ENCODE assay signal across 40 cellular contexts in genomic region chr18:76338088-76338487, GRCh38.
"Had no signal": no experiment of that assay in that cellular context is flagged by ENCODE, and none has a peak within 500 bp of the region (broad histone marks: within the 10 kb centered on the region; RNA-seq: fewer than 3 reads in every experiment).

No MANE protein-coding gene starts in this region.

- H3K9me3 ChIP-seq: adrenal gland, ascending aorta, body of pancreas had no signal

- H3K27ac Mint-ChIP-seq: activated naive CD4-positive, alpha-beta T cell treated with anti-CD3 and anti-CD28 coated beads for 36 hours; activated naive CD4-positive, alpha-beta T cell treated with anti-CD3 and anti-CD28 coated beads, Interleukin-2, amount 10 ng/mL, durations not matched to agents 7 days and 5 days; activated naive CD4-positive, alpha-beta T cell treated with anti-CD3 and anti-CD28 coated beads, Interleukin-2, amount 50 U/mL, for 24 hours; activated naive CD4-positive, alpha-beta T cell treated with anti-CD3 and anti-CD28 coated beads, Interleukin-2, amount 50 U/mL, for 72 hours; activated naive CD8-positive, alpha-beta T cell; activated naive CD8-positive, alpha-beta T cell treated with anti-CD3 and anti-CD28 coated beads for 36 hours; activated naive CD8-positive, alpha-beta T cell treated with anti-CD3 and anti-CD28 coated beads, Interleukin-2, amount 10 ng/mL, durations not matched to agents 7 days and 5 days; activated naive CD8-positive, alpha-beta T cell treated with anti-CD3 and anti-CD28 coated beads, Interleukin-2, amount 50 U/mL, for 24 hours; activated T-cell treated with anti-CD3 and anti-CD28 coated beads, Interleukin-2, amount 50 U/mL, for 24 hours; activated T-cell treated with anti-CD3 and anti-CD28 coated beads, Interleukin-2, amount 50 U/mL, for 72 hours; activated T-helper 1 cell treated with anti-CD3 and anti-CD28 coated beads, Interleukin-12 subunit alpha, Interleukin-12 subunit beta, Interleukin-2, Interleukin-4 antibody, amounts not matched to agents 30 ng/mL and 10 ng/mL and 1 ng/mL, durations not matched to agents 14 hours and 24 hours and 36 hours; activated T-helper 17 cell treated with anti-CD3 and anti-CD28 coated beads, Interleukin-2, amount 50 U/mL, for 72 hours; activated T-helper 2 cell treated with anti-CD3 and anti-CD28 coated beads, Interferon-gamma antibody, Interleukin-2, Interleukin-4, amounts not matched to agents 10 μg/mL and 5 μg/mL and 100 μg/mL, durations not matched to agents 14 hours and 24 hours and 36 hours; brain had no signal

- H3K36me3 ChIP-seq: adrenal gland, ascending aorta, brain microvascular endothelial cell, breast epithelium, cardiac muscle cell had no signal

- ATAC-seq: activated naive CD4-positive, alpha-beta T cell treated with anti-CD3 and anti-CD28 coated beads, Interleukin-2, amount 50 U/mL, for 72 hours; activated naive CD8-positive, alpha-beta T cell treated with anti-CD3 and anti-CD28 coated beads, Interleukin-2, amount 50 U/mL, for 24 hours; activated T-cell treated with anti-CD3 and anti-CD28 coated beads, Interleukin-2, amount 50 U/mL, for 4 hours; activated T-cell treated with anti-CD3 and anti-CD28 coated beads, Interleukin-2, amount 50 U/mL, for 72 hours; activated T-helper 17 cell treated with anti-CD3 and anti-CD28 coated beads, Interleukin-2, amount 50 U/mL, for 72 hours; body of pancreas had no signal

- H3K4me3 Mint-ChIP-seq: activated naive CD4-positive, alpha-beta T cell treated with anti-CD3 and anti-CD28 coated beads for 36 hours; activated naive CD4-positive, alpha-beta T cell treated with anti-CD3 and anti-CD28 coated beads, Interleukin-2, amount 10 ng/mL, durations not matched to agents 7 days and 5 days; activated naive CD4-positive, alpha-beta T cell treated with anti-CD3 and anti-CD28 coated beads, Interleukin-2, amount 50 U/mL, for 24 hours; activated naive CD8-positive, alpha-beta T cell; activated naive CD8-positive, alpha-beta T cell treated with anti-CD3 and anti-CD28 coated beads for 36 hours; activated naive CD8-positive, alpha-beta T cell treated with anti-CD3 and anti-CD28 coated beads, Interleukin-2, amount 10 ng/mL, durations not matched to agents 7 days and 5 days; activated naive CD8-positive, alpha-beta T cell treated with anti-CD3 and anti-CD28 coated beads, Interleukin-2, amount 50 U/mL, for 24 hours; activated T-cell treated with anti-CD3 and anti-CD28 coated beads, Interleukin-2, amount 50 U/mL, for 24 hours; activated T-cell treated with anti-CD3 and anti-CD28 coated beads, Interleukin-2, amount 50 U/mL, for 4 hours; activated T-cell treated with anti-CD3 and anti-CD28 coated beads, Interleukin-2, amount 50 U/mL, for 72 hours; activated T-helper 1 cell treated with anti-CD3 and anti-CD28 coated beads, Interleukin-12 subunit alpha, Interleukin-12 subunit beta, Interleukin-2, Interleukin-4 antibody, amounts not matched to agents 30 ng/mL and 10 ng/mL and 1 ng/mL, durations not matched to agents 14 hours and 24 hours and 36 hours; activated T-helper 17 cell treated with anti-CD3 and anti-CD28 coated beads, Interleukin-2, amount 50 U/mL, for 72 hours; brain; central memory CD8-positive, alpha-beta T cell had no signal

- H3K36me3 Mint-ChIP-seq: activated naive CD4-positive, alpha-beta T cell treated with anti-CD3 and anti-CD28 coated beads, Interleukin-2, amount 10 ng/mL, durations not matched to agents 7 days and 5 days; activated naive CD4-positive, alpha-beta T cell treated with anti-CD3 and anti-CD28 coated beads, Interleukin-2, amount 50 U/mL, for 24 hours; activated naive CD8-positive, alpha-beta T cell treated with anti-CD3 and anti-CD28 coated beads, Interleukin-2, amount 10 ng/mL, durations not matched to agents 7 days and 5 days had no signal

- H3K4me1 Mint-ChIP-seq: activated naive CD4-positive, alpha-beta T cell treated with anti-CD3 and anti-CD28 coated beads, Interleukin-2, amount 10 ng/mL, durations not matched to agents 7 days and 5 days; activated naive CD4-positive, alpha-beta T cell treated with anti-CD3 and anti-CD28 coated beads, Interleukin-2, amount 50 U/mL, for 24 hours; activated naive CD8-positive, alpha-beta T cell treated with anti-CD3 and anti-CD28 coated beads for 36 hours; activated naive CD8-positive, alpha-beta T cell treated with anti-CD3 and anti-CD28 coated beads, Interleukin-2, amount 10 ng/mL, durations not matched to agents 7 days and 5 days; activated naive CD8-positive, alpha-beta T cell treated with anti-CD3 and anti-CD28 coated beads, Interleukin-2, amount 50 U/mL, for 24 hours; activated T-helper 17 cell treated with anti-CD3 and anti-CD28 coated beads, Interleukin-2, amount 50 U/mL, for 72 hours; brain; central memory CD8-positive, alpha-beta T cell had no signal

- H3K27ac ChIP-seq: adrenal gland, ascending aorta, body of pancreas, brain microvascular endothelial cell, breast epithelium, cardiac muscle cell had no signal

- H3K27me3 Mint-ChIP-seq: activated naive CD4-positive, alpha-beta T cell treated with anti-CD3 and anti-CD28 coated beads, Interleukin-2, amount 50 U/mL, for 24 hours; activated naive CD8-positive, alpha-beta T cell; activated naive CD8-positive, alpha-beta T cell treated with anti-CD3 and anti-CD28 coated beads for 36 hours; activated naive CD8-positive, alpha-beta T cell treated with anti-CD3 and anti-CD28 coated beads, Interleukin-2, amount 10 ng/mL, durations not matched to agents 7 days and 5 days; activated naive CD8-positive, alpha-beta T cell treated with anti-CD3 and anti-CD28 coated beads, Interleukin-2, amount 50 U/mL, for 24 hours; activated T-helper 17 cell treated with anti-CD3 and anti-CD28 coated beads, Interleukin-2, amount 50 U/mL, for 72 hours; brain had no signal

- H3K27me3 ChIP-seq: adrenal gland, ascending aorta, body of pancreas, brain microvascular endothelial cell, breast epithelium, cardiac muscle cell had no signal

- DNase-seq: activated effector memory CD4-positive, alpha-beta T cell treated with anti-CD3 and anti-CD28 coated beads, Interleukin-2, amount 50 U/mL, for 16 hours; activated effector memory CD4-positive, alpha-beta T cell treated with Interleukin-2 at 50 U/mL for 16 hours; activated gamma-delta T cell; activated gamma-delta T cell treated with Interleukin-2 at 50 U/mL for 16 hours; activated naive CD4-positive, alpha-beta T cell; activated naive CD4-positive, alpha-beta T cell treated with anti-CD3 and anti-CD28 coated beads for 36 hours; activated naive CD4-positive, alpha-beta T cell treated with anti-CD3 and anti-CD28 coated beads, Interleukin-2, amount 10 ng/mL, durations not matched to agents 7 days and 5 days; activated naive CD4-positive, alpha-beta T cell treated with anti-CD3 and anti-CD28 coated beads, Interleukin-2, amount 50 U/mL, for 16 hours; activated naive CD4-positive, alpha-beta T cell treated with Interleukin-2 at 50 U/mL for 16 hours; activated naive CD8-positive, alpha-beta T cell treated with anti-CD3 and anti-CD28 coated beads for 36 hours; activated naive CD8-positive, alpha-beta T cell treated with anti-CD3 and anti-CD28 coated beads, Interleukin-2, amount 10 ng/mL, durations not matched to agents 7 days and 5 days; activated naive CD8-positive, alpha-beta T cell treated with anti-CD3 and anti-CD28 coated beads, Interleukin-2, amount 50 U/mL, for 24 hours; activated T-cell treated with anti-CD3 and anti-CD28 coated beads for 4 hours; activated T-cell treated with anti-CD3 and anti-CD28 coated beads, Interleukin-2, amount 50 U/mL, for 1 hour; activated T-cell treated with anti-CD3 and anti-CD28 coated beads, Interleukin-2, amount 50 U/mL, for 24 hours; activated T-cell treated with anti-CD3 and anti-CD28 coated beads, Interleukin-2, amount 50 U/mL, for 4 hours; activated T-cell treated with anti-CD3 and anti-CD28 coated beads, Interleukin-2, amount 50 U/mL, for 48 hours; activated T-cell treated with anti-CD3 and anti-CD28 coated beads, Interleukin-2, amount 50 U/mL, for 72 hours; adrenal gland; amniotic stem cell; amygdala; anterior cingulate cortex; aorta; body of pancreas; brain microvascular endothelial cell; caudate nucleus; central memory CD4-positive, alpha-beta T cell had no signal

- FAIRE-seq: astrocyte, bronchial epithelial cell had no signal

- H3K4me3 ChIP-seq: adrenal gland, ascending aorta, body of pancreas, breast epithelium, cardiac muscle cell had no signal

- H3K4me1 ChIP-seq: adrenal gland, ascending aorta, body of pancreas, breast epithelium had no signal

- H3K9me3 Mint-ChIP-seq: activated naive CD4-positive, alpha-beta T cell treated with anti-CD3 and anti-CD28 coated beads, Interleukin-2, amount 50 U/mL, for 72 hours; activated naive CD8-positive, alpha-beta T cell treated with anti-CD3 and anti-CD28 coated beads, Interleukin-2, amount 10 ng/mL, durations not matched to agents 7 days and 5 days; activated T-helper 1 cell treated with anti-CD3 and anti-CD28 coated beads, Interleukin-12 subunit alpha, Interleukin-12 subunit beta, Interleukin-2, Interleukin-4 antibody, amounts not matched to agents 30 ng/mL and 10 ng/mL and 1 ng/mL, durations not matched to agents 14 hours and 24 hours and 36 hours; activated T-helper 2 cell treated with anti-CD3 and anti-CD28 coated beads, Interferon-gamma antibody, Interleukin-2, Interleukin-4, amounts not matched to agents 10 μg/mL and 5 μg/mL and 100 μg/mL, durations not matched to agents 14 hours and 24 hours and 36 hours; central memory CD8-positive, alpha-beta T cell had no signal
